In the genomic region with DNA sequence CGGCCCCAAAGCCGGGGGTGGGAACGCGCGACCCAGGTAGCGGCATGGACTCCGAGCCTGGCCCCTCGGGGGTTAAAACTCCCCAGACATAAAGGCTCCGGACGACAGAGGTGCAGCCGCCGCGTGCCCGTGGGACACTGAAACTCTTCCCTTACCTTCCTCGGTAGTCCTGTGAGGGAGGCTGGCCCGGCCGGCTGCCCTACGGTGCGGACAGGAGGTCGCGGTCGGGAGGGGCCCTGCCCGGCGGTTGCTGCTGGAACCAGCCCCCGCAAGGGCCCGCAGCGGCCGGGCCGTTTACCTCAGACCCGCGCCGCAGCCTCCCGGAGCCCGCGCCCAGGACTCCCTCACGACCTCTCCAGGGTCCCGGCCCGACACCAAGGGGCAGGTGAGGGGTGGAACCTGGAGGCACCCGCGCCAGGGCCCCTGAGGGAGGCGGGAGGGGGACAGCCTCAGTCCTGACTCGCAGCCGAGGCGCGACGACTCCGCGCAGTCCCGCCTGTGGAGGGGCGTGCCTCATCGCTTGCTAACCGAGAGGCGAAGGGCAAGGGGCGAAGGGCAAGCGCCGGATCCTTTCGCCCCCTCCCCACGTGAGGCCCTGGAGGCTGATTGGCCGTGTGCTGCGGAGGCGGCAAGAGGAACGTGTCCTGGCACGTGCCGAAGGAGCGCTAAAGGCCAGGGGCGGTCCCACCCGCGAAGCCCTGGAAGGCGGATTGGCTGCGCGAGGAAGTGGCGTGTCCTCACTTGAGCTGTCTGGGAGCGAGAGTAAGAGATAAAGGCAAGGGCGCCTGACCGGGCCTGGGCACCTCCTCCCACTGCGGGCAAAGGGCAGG, we compare ENCODE assay signal across 14 cellular contexts. TPM values are rescaled to one million over a fixed set of nuclear protein-coding genes. Genes with fewer than 3 reads are reported as not detected.
A peak's percentile ranks its signal among the peaks of the same experiment; 100 is the strongest.
DNase-seq lines count a peak whose midpoint lies in the region; ATAC-seq and TF ChIP-seq lines count a peak whose summit lies in the region.
"Had no signal": no experiment of that assay in that cellular context is flagged by ENCODE, and none has a peak within 500 bp of the region (broad histone marks: within the 10 kb centered on the region; RNA-seq: fewer than 3 reads in every experiment).

Gene UPB1 (plus strand): TSS at position 798 of the 830 bp plus-strand sequence. CDS start 72 bp downstream, outside the sequence.

- peak; percentile 41 for ATAC-seq in stimulated activated memory B cell treated with anti-CD40 and anti-IgM and Interleukin-4, amounts not matched to agents 10 μg/mL and 1 μg/mL and 100 μg/mL, for 72 hours
- ATAC-seq in HG02840 (IDR thresholded peaks at IDR 0.05; ENCODE audit: low FRiP score, unreplicated experiment) = no peak

- TF ChIP-seq CTCF in epithelial cell of proximal tubule (conservative IDR thresholded peaks at IDR 0.05; ENCODE audit: low read depth, low read length) = no peak
- TF ChIP-seq CTCF in liver (IDR thresholded peaks at IDR 0.05; ENCODE audit: low read depth, low read length, missing input control) = no peak

- H3K9me3 Mint-ChIP-seq in stimulated activated memory B cell treated with anti-CD40 and anti-IgM and Interleukin-4, amounts not matched to agents 10 μg/mL and 1 μg/mL and 100 μg/mL, for 72 hours = no peaks in the 10 kb centered on the region
- H3K9me3 Mint-ChIP-seq: activated T-cell treated with anti-CD3 and anti-CD28 coated beads, Interleukin-2, amount 50 U/mL, for 4 hours had no signal

- H3K9me3 ChIP-seq in HUES48 (ENCODE audit: control insufficient read depth, insufficient read depth, low read length) = no peaks in the 10 kb centered on the region
- no peaks in the 10 kb centered on the region for H3K9me3 ChIP-seq in liver (ENCODE audit: control insufficient read depth in 4 of 4, low read length in 3 of 4)
- H3K9me3 ChIP-seq: sigmoid colon had no signal

- H3K27me3 Mint-ChIP-seq in stimulated activated memory B cell treated with anti-CD40 and anti-IgM and Interleukin-4, amounts not matched to agents 10 μg/mL and 1 μg/mL and 100 μg/mL, for 72 hours = peaks cover 21% of the 10 kb centered on the region

- H3K27me3 ChIP-seq in HUES48 (ENCODE audit: control insufficient read depth, insufficient read depth, low read length) (peaks cover 51% of the 10 kb centered on the region), liver (ENCODE audit: control insufficient read depth in 4 of 4, insufficient read depth in 4 of 4, low read length in 3 of 4) (no peaks in the 10 kb centered on the region)

- peak in 1 of 2 donors; percentile 13 for TF ChIP-seq RAD21 in liver (IDR thresholded peaks at IDR 0.05)

- no peaks in the 10 kb centered on the region for H3K36me3 ChIP-seq in HUES48 (ENCODE audit: control insufficient read depth, insufficient read depth, low read length)
- no peaks in the 10 kb centered on the region for H3K36me3 ChIP-seq in liver (ENCODE audit: control insufficient read depth in 4 of 4, insufficient read depth in 3 of 4, low read depth in 1 of 4, low read length in 3 of 4)
- H3K36me3 ChIP-seq: sigmoid colon had no signal

- H3K36me3 Mint-ChIP-seq in stimulated activated memory B cell treated with anti-CD40 and anti-IgM and Interleukin-4, amounts not matched to agents 10 μg/mL and 1 μg/mL and 100 μg/mL, for 72 hours = no peaks in the 10 kb centered on the region

- H3K4me1 Mint-ChIP-seq in stimulated activated memory B cell treated with anti-CD40 and anti-IgM and Interleukin-4, amounts not matched to agents 10 μg/mL and 1 μg/mL and 100 μg/mL, for 72 hours = no peaks in the 10 kb centered on the region

- H3K9ac ChIP-seq in HUES48 (ENCODE audit: low read depth, low read length) (no peak within 1 kb of the TSS; the same call in 1 of the 2 replicates), liver (ENCODE audit: low read depth in 1 of 2, low read length in 2 of 2) (peak within 1 kb of the TSS; percentile 66 to 99)

- DNase-seq in epithelial cell of proximal tubule (ENCODE audit: low read depth) (no peak), NCI-H446 treated with DMSO at 0.1 percent for 48 hours (lab: John Stamatoyannopoulos, UW) (no peak), NCI-H510A treated with DMSO at 0.1 percent for 48 hours (lab: John Stamatoyannopoulos, UW) (no peak)
- no peak for DNase-seq in activated T-cell treated with anti-CD3 and anti-CD28 coated beads, Interleukin-2, amount 50 U/mL, for 1 hour
- DNase-seq: activated T-cell treated with anti-CD3 and anti-CD28 coated beads, Interleukin-2, amount 50 U/mL, for 4 hours; COR-L47; MM.1S; NCI-H524; sigmoid colon had no signal

- no peak within 1 kb of the TSS for H3K27ac ChIP-seq in HUES48 (ENCODE audit: low read depth, low read length)
- H3K27ac ChIP-seq in liver (ENCODE audit: low read depth in 1 of 2, low read length in 2 of 2) = peak within 1 kb of the TSS; percentile 81 to 88
- H3K27ac ChIP-seq: sigmoid colon had no signal

- H3K4me3 Mint-ChIP-seq in stimulated activated memory B cell treated with anti-CD40 and anti-IgM and Interleukin-4, amounts not matched to agents 10 μg/mL and 1 μg/mL and 100 μg/mL, for 72 hours = no peak within 1 kb of the TSS
- H3K4me3 Mint-ChIP-seq: activated T-cell treated with anti-CD3 and anti-CD28 coated beads, Interleukin-2, amount 50 U/mL, for 4 hours had no signal

- no peaks in the 10 kb centered on the region for H3K4me1 ChIP-seq in HUES48 (ENCODE audit: control insufficient read depth, insufficient read depth, low read length)
- H3K4me1 ChIP-seq in liver (ENCODE audit: control insufficient read depth in 4 of 4, insufficient read depth in 4 of 4, low read length in 3 of 4) = peaks cover 0 to 49% (median 36%) of the 10 kb centered on the region in 4 donors

- WGBS in liver = 16% methylated on average over 76 of the region's 76 CpGs

- no peak within 1 kb of the TSS for H3K27ac Mint-ChIP-seq in stimulated activated memory B cell treated with anti-CD40 and anti-IgM and Interleukin-4, amounts not matched to agents 10 μg/mL and 1 μg/mL and 100 μg/mL, for 72 hours

- peak within 1 kb of the TSS; percentile 55 for H3K4me3 ChIP-seq in HUES48 (ENCODE audit: low read depth, low read length)
- peak within 1 kb of the TSS; percentile 48 for H3K4me3 ChIP-seq in epithelial cell of proximal tubule (ENCODE audit: low read depth, low read length)
- peak within 1 kb of the TSS; percentile 51 to 83 (median 60) for H3K4me3 ChIP-seq in liver (ENCODE audit: low read depth in 1 of 3, low read length in 3 of 3)

TF ChIP-seq in liver, 16 proteins besides CTCF, POLR2A, EP300 and RAD21 (continues in another document):
- TF ChIP-seq GABPA (IDR thresholded peaks at IDR 0.05 in 1 of 2, conservative IDR thresholded peaks at IDR 0.05 in 1 of 2) (no peak), MAX (IDR thresholded peaks at IDR 0.05) (peak; percentile 99), TAF1 (conservative IDR thresholded peaks at IDR 0.05) (peak; percentile 90), SP1 (IDR thresholded peaks at IDR 0.05) (peak; percentile 99), NR2F2 (IDR thresholded peaks at IDR 0.05) (peak; percentile 39), ZBTB33 (IDR thresholded peaks at IDR 0.05) (peak; percentile 55), JUND (IDR thresholded peaks at IDR 0.05) (peak; percentile 61 to 67), RXRA (IDR thresholded peaks at IDR 0.05) (peak; percentile 91 to 98), REST (IDR thresholded peaks at IDR 0.05) (peak; percentile 95), FOXA1 (IDR thresholded peaks at IDR 0.05) (peak; percentile 74), FOXA2 (IDR thresholded peaks at IDR 0.05) (no peak), YY1 (IDR thresholded peaks at IDR 0.05) (peak; percentile 88), HNF4G (IDR thresholded peaks at IDR 0.05) (peak; percentile 73)

RNA-seq across cellular contexts. Expression of gene UPB1, which starts in this region (rescaled TPM):
- total RNA-seq in epithelial cell of proximal tubule = not detected in 2 replicates
- total RNA-seq in liver = 10 to 100 TPM in 1 of 2 donors, 1 to 10 TPM in 1; 7.1 to 67.6 TPM
- polyA plus RNA-seq in liver = 100 to 1,000 TPM in 1 of 2 donors, 10 to 100 TPM in 1; 50.0 to 115 TPM
- total RNA-seq: fibroblast of lung had no signal
